ENCODE assay signal across 8 cellular contexts in the genomic region with DNA sequence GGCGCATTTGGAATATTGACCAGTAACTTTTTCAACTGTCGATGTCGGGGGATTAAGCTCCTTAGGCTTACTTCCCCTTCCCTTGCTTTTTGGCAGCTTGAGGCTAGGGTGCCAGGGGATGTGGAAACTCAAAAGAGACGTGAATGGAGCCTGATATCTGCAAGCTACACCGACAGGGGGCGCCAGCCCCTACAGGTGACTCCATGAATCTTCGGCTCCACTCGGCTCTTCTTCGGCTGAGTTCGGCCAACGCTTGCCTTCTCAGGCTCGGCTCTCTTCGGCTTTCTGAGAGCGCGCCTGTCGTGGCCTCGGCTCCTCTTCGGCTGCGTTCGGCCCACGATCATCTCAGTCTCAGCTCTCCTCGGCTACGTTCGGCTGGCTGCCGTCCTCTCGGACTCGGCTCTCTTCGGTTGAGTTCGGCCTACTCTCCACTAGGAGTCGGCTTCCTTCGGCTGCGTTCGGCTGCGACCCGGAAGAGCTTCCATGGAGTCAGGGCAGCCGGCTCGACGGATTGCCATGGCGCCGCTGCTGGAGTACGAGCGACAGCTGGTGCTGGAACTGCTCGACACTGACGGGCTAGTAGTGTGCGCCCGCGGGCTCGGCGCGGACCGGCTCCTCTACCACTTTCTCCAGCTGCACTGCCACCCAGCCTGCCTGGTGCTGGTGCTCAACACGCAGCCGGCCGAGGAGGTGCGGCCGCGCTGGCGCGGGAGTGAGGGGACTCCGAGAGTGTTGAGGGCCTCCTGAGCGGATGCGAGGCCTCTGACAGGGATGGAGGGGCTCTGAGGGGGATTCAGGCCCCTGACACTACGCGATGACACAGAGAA. TPM values are rescaled to one million over a fixed set of nuclear protein-coding genes. Genes with fewer than 3 reads are reported as not detected.
DNase-seq lines count a peak whose midpoint lies in the region; ATAC-seq, FAIRE-seq and TF ChIP-seq lines count a peak whose summit lies in the region.

A gene (plus strand): TSS at position 472 of the 827 bp plus-strand sequence. CDS start 12 bp downstream, at position 484.

- peak within 1 kb of the TSS; percentile 84 for H3K4me2 ChIP-seq in trophoblast cell (ENCODE audit: low read length)

- H3K36me3 Mint-ChIP-seq in type B pancreatic cell, result peaks cover 8% of the 10 kb centered on the region

- peaks cover 4% of the 10 kb centered on the region for H3K79me1 ChIP-seq in trophoblast cell (ENCODE audit: low read length)

- H3K9me3 Mint-ChIP-seq in type B pancreatic cell, result no peaks in the 10 kb centered on the region

- H3K18ac ChIP-seq in trophoblast cell (ENCODE audit: low read length), result peak within 1 kb of the TSS; percentile 92

- peak; percentile 98 for FAIRE-seq in GM12891 (lab: Jason Lieb, UNC)

- H3K36me3 ChIP-seq in adipocyte (ENCODE audit: control insufficient read depth, insufficient read depth, low read length, severe bottlenecking) (no peaks in the 10 kb centered on the region), trophoblast cell (ENCODE audit: control insufficient read depth in 1 of 2, insufficient read depth in 2 of 2, low read length in 2 of 2) (peaks cover 3 to 4% of the 10 kb centered on the region in 2 experiments)

- TF ChIP-seq POLR2A in GM12891 (IDR thresholded peaks at IDR 0.05; ENCODE audit: low read depth, low read length), result peak; percentile 84

- peak within 1 kb of the TSS; percentile 93 for H4K12ac ChIP-seq in trophoblast cell (ENCODE audit: low read depth, low read length)

- H4K8ac ChIP-seq in trophoblast cell (ENCODE audit: low read depth, low read length), result peak within 1 kb of the TSS; percentile 98

- peak within 1 kb of the TSS; percentile 70 for H3K4ac ChIP-seq in trophoblast cell (ENCODE audit: low read depth, low read length)

- no peak within 1 kb of the TSS for H2BK12ac ChIP-seq in trophoblast cell (ENCODE audit: low read length)

- H2BK120ac ChIP-seq in trophoblast cell (ENCODE audit: insufficient read depth, low read length, poor library complexity), result peak within 1 kb of the TSS; percentile 43

- WGBS in trophoblast cell (ENCODE audit: extremely low coverage, insufficient coverage, insufficient read length), result no CpG with 5 or more reads among the region's 64 CpGs

- no peaks in the 10 kb centered on the region for H3K27me3 ChIP-seq in adipocyte (replicated peaks; ENCODE audit: control insufficient read depth, insufficient read depth, low read length)
- H3K27me3 ChIP-seq in trophoblast cell (ENCODE audit: insufficient read depth, low read length), result no peaks in the 10 kb centered on the region

- DNase-seq in GM12891 (ENCODE audit: insufficient read length, low spot score) (peak; percentile 86), NCI-H1436 (lab: John Stamatoyannopoulos, UW) (peak; percentile 98), T follicular helper cell (ENCODE audit: low read depth) (peak; percentile 100), adipocyte (ENCODE audit: low read depth) (peak; percentile 100), cardiac septum (ENCODE audit: low spot score) (peak; percentile 99), trophoblast cell (peak; percentile 100), type B pancreatic cell (ENCODE audit: extremely low spot score, unreplicated experiment) (peak; percentile 98)

- H3K4me1 ChIP-seq in adipocyte (ENCODE audit: control insufficient read depth, insufficient read depth, low read length) (peaks cover 22% of the 10 kb centered on the region), trophoblast cell (ENCODE audit: control insufficient read depth in 1 of 2, insufficient read depth in 2 of 2, low read length in 2 of 2) (peaks cover 3 to 7% of the 10 kb centered on the region in 2 experiments)

- peak within 1 kb of the TSS; percentile 98 for H2AFZ ChIP-seq in trophoblast cell (ENCODE audit: insufficient read depth, low read length, poor library complexity)

- peak; percentile 98 for TF ChIP-seq CTCF in type B pancreatic cell (conservative IDR thresholded peaks at IDR 0.05)

- H3K79me2 ChIP-seq in trophoblast cell (ENCODE audit: control insufficient read depth, insufficient read depth, low read length, poor library complexity), result peaks cover 5% of the 10 kb centered on the region

- H3K14ac ChIP-seq in trophoblast cell (ENCODE audit: low read length), result peak within 1 kb of the TSS; percentile 92

- H3K27ac Mint-ChIP-seq in type B pancreatic cell, result peak within 1 kb of the TSS; percentile 62

- H3K27me3 Mint-ChIP-seq in type B pancreatic cell, result no peaks in the 10 kb centered on the region

- H3K9me3 ChIP-seq in adipocyte (ENCODE audit: control insufficient read depth, low read length), result no peaks in the 10 kb centered on the region
- H3K9me3 ChIP-seq in trophoblast cell (ENCODE audit: insufficient read depth, low read depth, low read length), result no peaks in the 10 kb centered on the region

- H3K9ac ChIP-seq in adipocyte (ENCODE audit: low read length), result peak within 1 kb of the TSS; percentile 94
- peak within 1 kb of the TSS; percentile 95 for H3K9ac ChIP-seq in trophoblast cell (ENCODE audit: low read length)

- peak within 1 kb of the TSS; percentile 21 for H3K27ac ChIP-seq in trophoblast cell (ENCODE audit: low read depth, low read length)

- H3K4me3 ChIP-seq in adipocyte (ENCODE audit: low read length) (peak within 1 kb of the TSS; percentile 90), trophoblast cell (ENCODE audit: low read depth, low read length) (peak within 1 kb of the TSS; percentile 95)

- intact Hi-C loops in cardiac septum (cut with DNase I), result loop anchor here (2.0 to 10.0 kb wide), 6 partner anchors 53 to 707 kb away; no protein-coding TSS in a partner anchor

- peak within 1 kb of the TSS; percentile 56 for H2BK5ac ChIP-seq in trophoblast cell (ENCODE audit: low read depth, low read length, poor library complexity)

- H4K91ac ChIP-seq in trophoblast cell (ENCODE audit: low read depth, low read length), result peak within 1 kb of the TSS; percentile 87

- H3K4me3 Mint-ChIP-seq in type B pancreatic cell, result peak within 1 kb of the TSS; percentile 96

- peak within 1 kb of the TSS; percentile 49 for H2AK5ac ChIP-seq in trophoblast cell (ENCODE audit: low read length)

- peak; percentile 97 for ATAC-seq in HG02840 (IDR thresholded peaks at IDR 0.05; ENCODE audit: low FRiP score, unreplicated experiment)

- H3K23ac ChIP-seq in trophoblast cell (ENCODE audit: low read length), result no peak within 1 kb of the TSS

- peaks cover 20% of the 10 kb centered on the region for H3K4me1 Mint-ChIP-seq in type B pancreatic cell (ENCODE audit: unreplicated experiment)

TF ChIP-seq in GM12891, 5 proteins besides CTCF, POLR2A, EP300 and RAD21:
- TF ChIP-seq SPI1 (IDR thresholded peaks at IDR 0.05; ENCODE audit: low read depth, low read length), result no peak
- peak; percentile 81 for TF ChIP-seq POLR2AphosphoS5 (IDR thresholded peaks at IDR 0.05; ENCODE audit: low read depth, low read length)
- TF ChIP-seq TAF1 (IDR thresholded peaks at IDR 0.05; ENCODE audit: low read depth, low read length), result peak; percentile 89
- 0 out of 2 replicates have a peak, but pooled peaks have one; percentile 29 for TF ChIP-seq POU2F2 (IDR thresholded peaks at IDR 0.05; ENCODE audit: low read depth, low read length)
- no peak for TF ChIP-seq PAX5 (IDR thresholded peaks at IDR 0.05; ENCODE audit: insufficient read depth, low read length, severe bottlenecking)

RNA-seq across cellular contexts. Expression of the gene that starts here (rescaled TPM):
- polyA plus RNA-seq in GM12891 (2012; ENCODE audit: low read depth, missing spikeins), result 2.5 TPM
- 12.4 TPM for total RNA-seq in cardiac septum
- 3.7 and 3.8 TPM in 2 replicates for polyA plus RNA-seq in trophoblast cell (2013)
- 10.6 and 17.9 TPM in 2 replicates for total RNA-seq in type B pancreatic cell (ENCODE audit: low replicate concordance)

Comparison
In these comparisons a context has a peak if more than half of its experiments do, and no peak if none do; other contexts are left out.
1. Peak in every context shown above with its lines: DNase-seq, ATAC-seq, H3K4me3 ChIP-seq and H3K27ac ChIP-seq.